Comparison of ENCODE assay signal across 1 cellular context in the genomic region with DNA sequence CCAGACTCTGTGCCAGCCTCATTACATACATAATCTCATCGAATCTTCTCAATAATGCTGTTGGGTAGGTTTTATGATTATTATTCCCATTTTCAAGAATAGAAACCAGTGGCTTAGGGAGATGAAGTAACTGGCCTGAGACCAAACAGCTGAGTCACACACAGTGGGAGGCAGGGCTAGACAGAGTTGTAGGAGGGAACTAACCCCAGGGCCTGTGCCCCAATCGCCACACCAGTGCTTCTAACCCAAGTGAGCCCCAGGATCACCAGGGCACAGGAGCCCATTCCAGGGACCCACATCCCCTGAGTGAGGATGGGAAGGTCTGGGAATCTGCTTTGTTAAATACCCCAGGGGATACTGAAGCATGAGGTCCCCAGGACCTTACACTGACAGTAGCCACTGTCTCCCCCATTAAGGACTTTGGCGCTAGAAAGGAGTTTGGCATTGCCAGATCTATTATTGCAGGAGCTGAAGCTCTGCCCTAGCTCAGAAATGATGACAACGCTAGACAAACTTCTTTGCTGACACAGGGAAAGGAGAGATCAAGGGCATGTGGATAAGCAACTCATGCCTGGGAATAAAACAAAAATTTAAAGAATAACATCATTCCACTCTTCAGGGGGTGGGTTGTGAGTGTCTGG.
TF ChIP-seq lines count a peak whose summit lies in the region.

No MANE protein-coding gene starts in this region.

TF ChIP-seq in GM12878, 131 proteins besides CTCF, POLR2A, EP300 and RAD21 (continued from another document):
- TF ChIP-seq ETV6 (conservative IDR thresholded peaks at IDR 0.05 in 1 of 2, IDR thresholded peaks at IDR 0.05 in 1 of 2; ENCODE audit: borderline replicate concordance in 1 of 2, low read depth in 1 of 2) (no peak), ATF3 (IDR thresholded peaks at IDR 0.05; ENCODE audit: borderline replicate concordance, extremely low read depth, low read depth, low read length) (no peak), EZH2 (IDR thresholded peaks at IDR 0.05; ENCODE audit: borderline replicate concordance, control insufficient read depth, low read depth, low read length) (no peak), BMI1 (IDR thresholded peaks at IDR 0.05; ENCODE audit: borderline replicate concordance) (no peak), BHLHE40 (IDR thresholded peaks at IDR 0.05; ENCODE audit: borderline replicate concordance in 1 of 2, low read depth in 2 of 2, low read length in 1 of 2) (no peak), ELK1 (IDR thresholded peaks at IDR 0.05; ENCODE audit: low read depth, low read length) (no peak), HDAC2 (IDR thresholded peaks at IDR 0.05) (no peak), TARDBP (IDR thresholded peaks at IDR 0.05; ENCODE audit: borderline replicate concordance) (no peak), MYC (IDR thresholded peaks at IDR 0.05; ENCODE audit: insufficient read depth, insufficient read length, insufficient replicate concordance, low read length, severe bottlenecking) (no peak), ZZZ3 (IDR thresholded peaks at IDR 0.05; ENCODE audit: control insufficient read depth, insufficient read length, low read depth) (no peak), HCFC1 (IDR thresholded peaks at IDR 0.05; ENCODE audit: low read length) (no peak), STAT3 (IDR thresholded peaks at IDR 0.05; ENCODE audit: low read depth, low read length) (no peak)
